ENCODE assay signal across 26 cellular contexts in the genomic region with DNA sequence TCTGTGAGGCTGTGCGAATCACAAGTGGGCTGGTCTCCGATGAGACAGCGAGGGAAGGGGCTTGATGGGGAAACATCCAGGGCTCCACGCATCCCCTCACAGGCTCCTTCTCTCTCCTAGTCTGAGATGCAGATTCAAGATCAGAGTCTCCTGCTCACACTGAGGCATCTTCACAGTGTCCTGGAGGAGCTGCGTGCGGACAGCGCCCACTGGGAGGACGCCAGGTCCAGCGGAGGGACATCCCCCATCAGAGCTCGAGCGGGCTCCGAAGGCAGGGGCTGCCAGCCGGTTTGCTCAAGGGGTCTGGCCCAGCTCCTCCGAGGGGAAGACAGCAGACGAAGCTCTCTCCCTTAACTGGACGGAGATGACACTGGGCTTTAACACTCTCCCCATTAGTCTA. TPM values are rescaled to one million over a fixed set of nuclear protein-coding genes. Genes with fewer than 3 reads are reported as not detected.
A peak's percentile ranks its signal among the peaks of the same experiment; 100 is the strongest.
DNase-seq lines count a peak whose midpoint lies in the region; ATAC-seq and TF ChIP-seq lines count a peak whose summit lies in the region.
"Had no signal": no experiment of that assay in that cellular context is flagged by ENCODE, and none has a peak within 500 bp of the region (broad histone marks: within the 10 kb centered on the region; RNA-seq: fewer than 3 reads in every experiment).

No MANE protein-coding gene starts in this region.

- no peaks in the 10 kb centered on the region for H3K79me2 ChIP-seq in MM.1S (ENCODE audit: low read length)

- 70 to 74% methylated on average over 16 of the region's 16 CpGs for WGBS in heart right ventricle, 2 donors
- WGBS in upper lobe of left lung, 2 donors = 81 to 87% methylated on average over 11 to 16 of the region's 16 CpGs
- WGBS in spleen, 5 donors = 85 to 92% (median 87%) methylated on average over 8 to 16 of the region's 16 CpGs

- peak overlapping the region in 6 of 10 donors; percentile 20 to 62 (median 36) for H3K27ac ChIP-seq in heart right ventricle
- no peak overlapping the region for H3K27ac ChIP-seq in MM.1S (ENCODE audit: low read length)
- H3K27ac ChIP-seq in upper lobe of left lung = peak overlapping the region in 3 of 4 donors; percentile 4 to 52 (median 27)
- H3K27ac ChIP-seq in spleen = peak overlapping the region in 2 of 8 donors; percentile 13 to 19
- H3K27ac ChIP-seq: BLaER1 treated with 17β-estradiol and CSF1 and Interleukin-3, amounts not matched to agents 10 nM and 100 nM; KMS-11 had no signal

- DNase-seq in heart right ventricle = no peak
- DNase-seq in Right ventricle myocardium inferior (ENCODE audit: missing footprints) = no peak
- no peak for DNase-seq in MM.1S
- peak; percentile 3 for DNase-seq in iPS-NIHi7 (ENCODE audit: extremely low spot score)
- peak in 1 of 2 donors; percentile 74 for DNase-seq in upper lobe of left lung
- DNase-seq in NCI-H2081 (lab: John Stamatoyannopoulos, UW) = no peak
- DNase-seq in NCI-H748 treated with DMSO at 0.1 percent for 48 hours (lab: John Stamatoyannopoulos, UW) = no peak
- DNase-seq in spleen = no peak
- DNase-seq: 8988T; AML-193; CD4-positive, alpha-beta T cell; H7; IMR-90; NCI-H1092; NCI-H1436 treated with DMSO at 0.1 percent for 48 hours; NCI-H187 treated with DMSO at 0.1 percent for 48 hours; NCI-H2107; NCI-H446; NCI-H524 treated with DMSO at 0.1 percent for 48 hours; NCI-H82; NK-92 treated with Interleukin-12 subunit alpha and Interleukin-12 subunit beta, amount 100 ng/mL, for 24 hours; PC-3; SHP77 had no signal

- intact Hi-C loops in heart right ventricle (cut with DNase I) (no loop called here), Right ventricle myocardium inferior (cut with DNase I) (loop anchor here (10.0 kb wide), 1 partner anchor 252 kb away; no protein-coding TSS in a partner anchor), spleen (cut with DNase I; ENCODE audit: low total_unique reads) (no loop called here)

- no peaks in the 10 kb centered on the region for H3K9me2 ChIP-seq in MM.1S (replicated peaks; ENCODE audit: insufficient read depth, low read length)

- 0 out of 2 replicates have a peak overlapping the region, but pooled peaks have one; percentile 10 for H3K4me2 ChIP-seq in MM.1S (ENCODE audit: low read depth, low read length)
- H3K4me2 ChIP-seq: BLaER1 treated with 17β-estradiol and CSF1 and Interleukin-3, amounts not matched to agents 10 nM and 100 nM; KMS-11 had no signal

- H3K4me3 ChIP-seq in heart right ventricle = peak overlapping the region in 3 of 10 donors; percentile 7 to 18 (median 14)
- no peak overlapping the region for H3K4me3 ChIP-seq in MM.1S (ENCODE audit: low read length)
- no peak overlapping the region for H3K4me3 ChIP-seq in upper lobe of left lung
- peak overlapping the region in 1 of 8 donors; percentile 21 for H3K4me3 ChIP-seq in spleen
- H3K4me3 ChIP-seq: BLaER1 treated with 17β-estradiol and CSF1 and Interleukin-3, amounts not matched to agents 10 nM and 100 nM had no signal

- ATAC-seq in heart right ventricle (peak in 4 of 8 donors; percentile 22 to 53 (median 34)), Right ventricle myocardium inferior (no peak), upper lobe of left lung (ENCODE audit: low FRiP score in 2 of 2) (peak in 1 of 2 donors; percentile 42)
- ATAC-seq: PC-3 had no signal

- no peak for TF ChIP-seq EP300 in upper lobe of left lung (IDR thresholded peaks at IDR 0.05)

- no peaks in the 10 kb centered on the region for H3K9me3 ChIP-seq in heart right ventricle
- no peaks in the 10 kb centered on the region for H3K9me3 ChIP-seq in MM.1S (replicated peaks; ENCODE audit: insufficient read depth, low read length)
- H3K9me3 ChIP-seq in upper lobe of left lung = no peaks in the 10 kb centered on the region
- H3K9me3 ChIP-seq in spleen = no peaks in the 10 kb centered on the region
- H3K9me3 ChIP-seq: BLaER1 treated with 17β-estradiol and CSF1 and Interleukin-3, amounts not matched to agents 10 nM and 100 nM had no signal

- H3F3A ChIP-seq in MM.1S (ENCODE audit: insufficient read depth, low read length) = no peaks in the 10 kb centered on the region

- TF ChIP-seq POLR2A in upper lobe of left lung (IDR thresholded peaks at IDR 0.05) (no peak), spleen (IDR thresholded peaks at IDR 0.05) (no peak)

- H3K9ac ChIP-seq in MM.1S (ENCODE audit: low read length) = no peak overlapping the region
- H3K9ac ChIP-seq: BLaER1 treated with 17β-estradiol and CSF1 and Interleukin-3, amounts not matched to agents 10 nM and 100 nM; KMS-11 had no signal

- no peak overlapping the region for H2AFZ ChIP-seq in MM.1S (ENCODE audit: low read length)

- H3K36me3 ChIP-seq in heart right ventricle (no peaks in the 10 kb centered on the region), MM.1S (replicated peaks; ENCODE audit: insufficient read depth, low read length) (no peaks in the 10 kb centered on the region), upper lobe of left lung (no peaks in the 10 kb centered on the region), spleen (no peaks in the 10 kb centered on the region)
- H3K36me3 ChIP-seq: BLaER1 treated with 17β-estradiol and CSF1 and Interleukin-3, amounts not matched to agents 10 nM and 100 nM had no signal

- no peaks in the 10 kb centered on the region for H4K20me1 ChIP-seq in MM.1S (ENCODE audit: insufficient read depth, low read length)
- H4K20me1 ChIP-seq: BLaER1 treated with 17β-estradiol and CSF1 and Interleukin-3, amounts not matched to agents 10 nM and 100 nM had no signal

- TF ChIP-seq CTCF in heart right ventricle (IDR thresholded peaks at IDR 0.05) (no peak), MM.1S (IDR thresholded peaks at IDR 0.05; ENCODE audit: low read length) (no peak), upper lobe of left lung (IDR thresholded peaks at IDR 0.05) (no peak), spleen (IDR thresholded peaks at IDR 0.05 in 8 of 11, conservative IDR thresholded peaks at IDR 0.05 in 3 of 11) (no peak)

- H3K27me3 ChIP-seq in heart right ventricle (peaks cover 0 to 2% (median 0%) of the 10 kb centered on the region in 7 donors), MM.1S (replicated peaks; ENCODE audit: insufficient read depth, low read length) (no peaks in the 10 kb centered on the region), upper lobe of left lung (no peaks in the 10 kb centered on the region), spleen (replicated peaks in 1 of 7) (peaks cover 0 to 4% (median 0%) of the 10 kb centered on the region in 7 donors)
- H3K27me3 ChIP-seq: BLaER1 treated with 17β-estradiol and CSF1 and Interleukin-3, amounts not matched to agents 10 nM and 100 nM had no signal

- peaks cover 0 to 34% (median 0%) of the 10 kb centered on the region in 9 donors for H3K4me1 ChIP-seq in heart right ventricle
- no peaks in the 10 kb centered on the region for H3K4me1 ChIP-seq in MM.1S (ENCODE audit: low read length)
- H3K4me1 ChIP-seq in upper lobe of left lung = peaks cover 0 to 7% (median 6%) of the 10 kb centered on the region in 4 donors
- no peaks in the 10 kb centered on the region for H3K4me1 ChIP-seq in spleen

RNA-seq across cellular contexts. Expression of gene C20orf202, which starts 3.5 kb away (rescaled TPM):
- total RNA-seq in heart right ventricle = under 1 TPM in 6 of 10 donors, not detected in 4; 0.18 to 0.90 (median 0.38) TPM
- polyA plus RNA-seq in heart right ventricle = under 1 TPM; 0.23 to 0.80 TPM
- total RNA-seq in Right ventricle myocardium inferior = 0.14 TPM
- total RNA-seq in upper lobe of left lung = 1 to 10 TPM in 1 of 6 donors, under 1 TPM in 3, not detected in 2; 0.55 to 1.7 (median 0.86) TPM
- 1 to 10 TPM in 2 of 7 donors, under 1 TPM in 3, not detected in 2; 0.23 to 2.9 (median 0.44) TPM for total RNA-seq in spleen
- under 1 TPM; 0.06 to 0.26 (median 0.07) TPM for polyA plus RNA-seq in spleen
- total RNA-seq: CD4-positive, alpha-beta T cell; H7; IMR-90; PC-3; SK-MEL-5 had no signal
- polyA plus RNA-seq: IMR-90 had no signal

RNA-seq across cellular contexts. Expression of gene RAD21L1, which starts 19.1 kb away (rescaled TPM):
- total RNA-seq in heart right ventricle = not detected
- polyA plus RNA-seq in heart right ventricle = not detected
- total RNA-seq in Right ventricle myocardium inferior = not detected
- total RNA-seq in upper lobe of left lung = not detected
- not detected for total RNA-seq in spleen
- polyA plus RNA-seq in spleen = not detected
- total RNA-seq: H7, IMR-90 had no signal
- polyA plus RNA-seq: IMR-90 had no signal

RNA-seq across cellular contexts. Expression of gene TMEM74B, which starts 22.0 kb away (rescaled TPM):
- total RNA-seq in heart right ventricle (1 to 10 TPM; 1.5 to 5.1 (median 2.4) TPM), Right ventricle myocardium inferior (2.9 TPM), upper lobe of left lung (10 to 100 TPM in 5 of 6 donors, 1 to 10 TPM in 1; 9.3 to 85.9 (median 11.5) TPM), spleen (1 to 10 TPM in 1 of 7 donors, under 1 TPM in 5, not detected in 1; 0.46 to 1.3 (median 0.50) TPM)
- polyA plus RNA-seq in heart right ventricle (10 to 100 TPM in 1 of 2 donors, 1 to 10 TPM in 1; 1.5 to 17.5 TPM), spleen (1 to 10 TPM in 2 of 3 donors, under 1 TPM in 1; 0.77 to 2.7 (median 2.1) TPM)
- total RNA-seq: IMR-90 had no signal

RNA-seq across cellular contexts. Expression of gene SNPH, which starts 59.3 kb away (rescaled TPM):
- 10 to 100 TPM in 6 of 10 donors, 1 to 10 TPM in 4; 6.0 to 14.3 (median 11.3) TPM for total RNA-seq in heart right ventricle
- 1 to 10 TPM; 1.5 to 4.8 TPM for polyA plus RNA-seq in heart right ventricle
- 8.5 TPM for total RNA-seq in Right ventricle myocardium inferior
- total RNA-seq in upper lobe of left lung = 10 to 100 TPM in 1 of 6 donors, 1 to 10 TPM in 5; 1.0 to 17.3 (median 2.4) TPM
- 1 to 10 TPM; 2.0 to 3.5 (median 2.3) TPM for total RNA-seq in spleen
- polyA plus RNA-seq in spleen = 1 to 10 TPM in 1 of 3 donors, under 1 TPM in 2; 0.58 to 1.8 (median 0.80) TPM
